ENCODE assay signal across 8 cellular contexts in genomic region chr9:95316274-95316673, GRCh38. TPM values are rescaled to one million over a fixed set of nuclear protein-coding genes. Genes with fewer than 3 reads are reported as not detected.
DNase-seq lines count a peak whose midpoint lies in the region; ATAC-seq, FAIRE-seq and TF ChIP-seq lines count a peak whose summit lies in the region.

No MANE protein-coding gene starts in this region.

- peak overlapping the region; percentile 92 for H3K27ac Mint-ChIP-seq in endodermal cell
- H3K27ac Mint-ChIP-seq in progenitor cell of endocrine pancreas: peak overlapping the region; percentile 97

- no peak for DNase-seq in GM12891 (ENCODE audit: insufficient read length, low spot score)
- DNase-seq in NT2/D1 (ENCODE audit: low read depth, low spot score): no peak
- DNase-seq in endodermal cell: no peak
- no peak for DNase-seq in progenitor cell of endocrine pancreas (ENCODE audit: low spot score, unreplicated experiment)
- no peak for DNase-seq in pons (ENCODE audit: low spot score)
- DNase-seq in H4 (ENCODE audit: low spot score): no peak
- no peak for DNase-seq in SW 1271 (lab: John Stamatoyannopoulos, UW)

- H3K36me3 Mint-ChIP-seq in endodermal cell (ENCODE audit: low read depth) (no peaks in the 10 kb centered on the region), progenitor cell of endocrine pancreas (ENCODE audit: insufficient read depth) (no peaks in the 10 kb centered on the region)

- peak overlapping the region; percentile 94 for H3K27ac ChIP-seq in endodermal cell (ENCODE audit: low read depth, low read length)

- 41 to 43% methylated on average over 3 of the region's 3 CpGs for WGBS in endodermal cell (ENCODE audit: insufficient coverage in 1 of 2, insufficient read length in 1 of 2), 2 experiments

- TF ChIP-seq POLR2A in GM12891 (IDR thresholded peaks at IDR 0.05; ENCODE audit: low read depth, low read length): no peak

- H3K9me3 ChIP-seq in NT2/D1 (ENCODE audit: insufficient read depth, low read length): no peaks in the 10 kb centered on the region
- H3K9me3 ChIP-seq in endodermal cell (ENCODE audit: control insufficient read depth, low read length): no peaks in the 10 kb centered on the region

- no peaks in the 10 kb centered on the region for H3K27me3 Mint-ChIP-seq in endodermal cell (ENCODE audit: insufficient read depth)
- no peaks in the 10 kb centered on the region for H3K27me3 Mint-ChIP-seq in progenitor cell of endocrine pancreas

- H3K4me1 Mint-ChIP-seq in endodermal cell (peaks cover 6% of the 10 kb centered on the region), progenitor cell of endocrine pancreas (ENCODE audit: low read depth) (peaks cover 20% of the 10 kb centered on the region)

- H3K9ac ChIP-seq in NT2/D1 (ENCODE audit: insufficient read length, low read depth) (peak overlapping the region; percentile 73), endodermal cell (ENCODE audit: extremely low read depth, low read length, poor library complexity, severe bottlenecking) (peak overlapping the region; percentile 53)

- TF ChIP-seq CTCF in endodermal cell (conservative IDR thresholded peaks at IDR 0.05) (no peak), progenitor cell of endocrine pancreas (IDR thresholded peaks at IDR 0.05; ENCODE audit: unreplicated experiment) (no peak)

- H3K4me3 ChIP-seq in NT2/D1 (ENCODE audit: insufficient read length, low read depth) (peak overlapping the region; percentile 49), endodermal cell (ENCODE audit: low read length) (peak overlapping the region; percentile 91)

- H3K4me1 ChIP-seq in NT2/D1 (ENCODE audit: insufficient read depth, insufficient read length) (no peaks in the 10 kb centered on the region), endodermal cell (ENCODE audit: control insufficient read depth, insufficient read depth, low read length) (peaks cover 3% of the 10 kb centered on the region)

- H3K4me3 Mint-ChIP-seq in endodermal cell (peak overlapping the region; percentile 80), progenitor cell of endocrine pancreas (ENCODE audit: low read depth) (peak overlapping the region; percentile 88)

- H3K27me3 ChIP-seq in NT2/D1 (ENCODE audit: insufficient read depth, insufficient read length) (no peaks in the 10 kb centered on the region), endodermal cell (ENCODE audit: control insufficient read depth, insufficient read depth, low read length, poor library complexity, severe bottlenecking) (no peaks in the 10 kb centered on the region)

- ATAC-seq in GM19463 (IDR thresholded peaks at IDR 0.05; ENCODE audit: unreplicated experiment): no peak

- H3K9me3 Mint-ChIP-seq in endodermal cell: no peaks in the 10 kb centered on the region
- H3K9me3 Mint-ChIP-seq in progenitor cell of endocrine pancreas (ENCODE audit: low read depth): no peaks in the 10 kb centered on the region

- FAIRE-seq in GM12891 (lab: Jason Lieb, UNC): peak; percentile 85

- H3K36me3 ChIP-seq in NT2/D1 (ENCODE audit: insufficient read depth, insufficient read length, low read length) (peaks cover 11% of the 10 kb centered on the region), endodermal cell (ENCODE audit: control insufficient read depth, insufficient read depth, low read length) (no peaks in the 10 kb centered on the region)

TF ChIP-seq in GM12891, 5 proteins besides CTCF, POLR2A, EP300 and RAD21:
- TF ChIP-seq POU2F2 (IDR thresholded peaks at IDR 0.05; ENCODE audit: low read depth, low read length) (no peak), SPI1 (IDR thresholded peaks at IDR 0.05; ENCODE audit: low read depth, low read length) (no peak), PAX5 (IDR thresholded peaks at IDR 0.05; ENCODE audit: insufficient read depth, low read length, severe bottlenecking) (no peak), POLR2AphosphoS5 (IDR thresholded peaks at IDR 0.05; ENCODE audit: low read depth, low read length) (no peak), TAF1 (IDR thresholded peaks at IDR 0.05; ENCODE audit: low read depth, low read length) (no peak)

RNA-seq across cellular contexts. Expression of gene FANCC, which starts 1.2 kb away (rescaled TPM):
- polyA plus RNA-seq in GM12891 (2012; ENCODE audit: low read depth, missing spikeins): 4.3 TPM
- total RNA-seq in endodermal cell (10 to 100 TPM; 17.6 to 23.5 TPM), progenitor cell of endocrine pancreas (28.5 and 28.9 TPM in 2 replicates)
- polyA plus RNA-seq in endodermal cell (2013, experiment 1 of 2): 14.7 TPM
- 13.5 TPM for polyA plus RNA-seq in endodermal cell (2013, experiment 2 of 2)
- 8.7 and 12.3 TPM in 2 replicates for total RNA-seq in H4 (2014; rRNA removed; shearing (Covaris generic))
